1 cellular context compared by ENCODE assay signal in the genomic region with DNA sequence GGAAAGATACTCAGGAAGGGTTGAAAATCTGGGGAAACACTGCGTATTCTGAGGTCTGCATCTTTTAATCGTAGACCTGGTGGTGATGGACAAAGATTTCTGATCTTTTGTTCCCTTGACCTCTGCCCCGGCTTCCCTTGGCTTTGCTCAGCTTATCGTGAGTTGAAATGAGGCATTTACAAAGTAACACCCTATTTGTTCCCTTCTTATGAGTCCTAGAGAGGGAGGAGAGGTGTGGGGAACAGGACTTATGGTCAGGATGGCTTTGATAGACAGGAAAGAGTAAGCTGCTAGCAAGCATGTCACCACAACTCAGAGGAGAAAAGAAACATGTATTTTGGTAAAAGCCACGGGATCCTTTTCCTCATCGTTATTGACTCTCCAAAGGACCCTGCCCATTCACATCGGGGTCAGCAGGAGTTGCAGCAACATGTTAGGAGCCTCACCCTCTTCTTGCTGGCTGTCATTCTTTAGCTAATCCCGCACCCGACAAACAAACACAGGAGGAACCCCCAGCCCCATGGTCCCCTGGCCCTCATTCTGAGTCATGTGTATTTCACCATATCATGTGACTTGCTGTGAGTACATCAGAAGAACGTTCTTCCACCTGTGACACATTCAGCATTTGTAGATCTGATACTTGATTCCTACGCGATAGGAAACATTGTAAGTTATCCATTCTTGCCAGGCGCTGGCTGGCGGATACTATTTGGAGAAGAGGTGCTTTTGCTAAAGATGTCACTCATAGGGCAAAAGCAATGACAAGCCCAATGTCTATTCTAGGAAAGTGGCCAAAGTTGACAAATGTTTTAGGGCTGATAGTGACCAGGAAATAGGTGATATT.
A peak's percentile ranks its signal among the peaks of the same experiment; 100 is the strongest.
TF ChIP-seq lines count a peak whose summit lies in the region.

No MANE protein-coding gene starts in this region.

TF ChIP-seq in IMR-90, 13 proteins besides CTCF, POLR2A, EP300 and RAD21:
- TF ChIP-seq BHLHE40 (IDR thresholded peaks at IDR 0.05; ENCODE audit: low read depth, low read length) = no peak
- TF ChIP-seq SMC3 (IDR thresholded peaks at IDR 0.05; ENCODE audit: low read depth, low read length) = no peak
- TF ChIP-seq RCOR1 (IDR thresholded peaks at IDR 0.05; ENCODE audit: insufficient replicate concordance, low read length) = no peak
- TF ChIP-seq USF2 (IDR thresholded peaks at IDR 0.05; ENCODE audit: low read depth, low read length) = peak; percentile 29; the same call in 1 of the 2 replicates
- TF ChIP-seq CEBPB (IDR thresholded peaks at IDR 0.05; ENCODE audit: low read depth, low read length) = 0 out of 2 replicates have a peak, but pooled peaks have one; percentile 16
- no peak for TF ChIP-seq CHD1 (IDR thresholded peaks at IDR 0.05; ENCODE audit: low read depth, low read length)
- no peak for TF ChIP-seq FOS (IDR thresholded peaks at IDR 0.05; ENCODE audit: low read depth, low read length)
TF ChIP-seq in IMR-90: peak in this region for 2.
